1 cellular context compared by ENCODE assay signal in the genomic region with DNA sequence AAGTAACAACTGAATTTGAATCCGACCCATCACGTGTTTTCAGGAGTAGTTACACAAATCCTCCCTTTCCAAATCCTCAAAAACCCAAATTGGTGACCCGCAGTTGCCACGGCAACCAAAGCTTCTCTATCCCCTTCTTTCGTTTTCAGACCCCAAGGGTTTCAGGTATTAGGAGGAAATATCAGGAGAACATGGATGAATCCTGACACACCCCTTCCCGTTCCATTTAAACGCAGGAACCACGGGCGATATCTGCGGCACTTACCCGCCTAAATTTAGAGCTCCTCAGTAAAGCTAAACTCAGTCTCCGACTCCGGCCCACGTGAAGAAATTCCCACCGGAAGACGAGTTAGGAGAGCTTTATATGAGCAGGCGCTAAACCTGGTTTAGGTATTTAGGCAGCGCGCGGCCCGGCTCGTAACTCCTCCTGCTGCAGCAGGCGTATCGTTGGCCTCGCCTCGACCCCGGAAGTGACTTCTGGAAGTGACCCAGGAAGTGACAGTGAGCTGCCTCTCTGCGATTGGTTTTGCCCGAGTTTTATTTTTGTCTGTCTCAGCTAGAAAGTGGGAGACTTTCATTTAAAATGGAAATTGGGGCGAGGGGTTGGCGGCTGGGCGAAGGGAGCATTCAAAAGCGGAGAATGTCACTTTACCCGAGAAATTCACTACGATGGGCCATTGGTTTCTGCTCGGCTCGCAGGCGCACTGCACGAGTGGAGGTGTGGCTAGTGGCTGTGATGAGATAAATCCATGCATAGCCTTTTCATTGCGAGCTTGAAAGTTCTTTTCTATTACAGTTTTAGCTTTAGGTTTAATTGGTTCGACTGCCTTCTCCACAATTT.
A peak's percentile ranks its signal among the peaks of the same experiment; 100 is the strongest.
TF ChIP-seq lines count a peak whose summit lies in the region.

TAF1A (minus strand) TSS at position 472 of the 841 bp plus-strand sequence.

TF ChIP-seq in HEK293, 187 proteins besides CTCF, POLR2A, EP300 and RAD21 (continued from another document):
- TF ChIP-seq, protein P1, sequence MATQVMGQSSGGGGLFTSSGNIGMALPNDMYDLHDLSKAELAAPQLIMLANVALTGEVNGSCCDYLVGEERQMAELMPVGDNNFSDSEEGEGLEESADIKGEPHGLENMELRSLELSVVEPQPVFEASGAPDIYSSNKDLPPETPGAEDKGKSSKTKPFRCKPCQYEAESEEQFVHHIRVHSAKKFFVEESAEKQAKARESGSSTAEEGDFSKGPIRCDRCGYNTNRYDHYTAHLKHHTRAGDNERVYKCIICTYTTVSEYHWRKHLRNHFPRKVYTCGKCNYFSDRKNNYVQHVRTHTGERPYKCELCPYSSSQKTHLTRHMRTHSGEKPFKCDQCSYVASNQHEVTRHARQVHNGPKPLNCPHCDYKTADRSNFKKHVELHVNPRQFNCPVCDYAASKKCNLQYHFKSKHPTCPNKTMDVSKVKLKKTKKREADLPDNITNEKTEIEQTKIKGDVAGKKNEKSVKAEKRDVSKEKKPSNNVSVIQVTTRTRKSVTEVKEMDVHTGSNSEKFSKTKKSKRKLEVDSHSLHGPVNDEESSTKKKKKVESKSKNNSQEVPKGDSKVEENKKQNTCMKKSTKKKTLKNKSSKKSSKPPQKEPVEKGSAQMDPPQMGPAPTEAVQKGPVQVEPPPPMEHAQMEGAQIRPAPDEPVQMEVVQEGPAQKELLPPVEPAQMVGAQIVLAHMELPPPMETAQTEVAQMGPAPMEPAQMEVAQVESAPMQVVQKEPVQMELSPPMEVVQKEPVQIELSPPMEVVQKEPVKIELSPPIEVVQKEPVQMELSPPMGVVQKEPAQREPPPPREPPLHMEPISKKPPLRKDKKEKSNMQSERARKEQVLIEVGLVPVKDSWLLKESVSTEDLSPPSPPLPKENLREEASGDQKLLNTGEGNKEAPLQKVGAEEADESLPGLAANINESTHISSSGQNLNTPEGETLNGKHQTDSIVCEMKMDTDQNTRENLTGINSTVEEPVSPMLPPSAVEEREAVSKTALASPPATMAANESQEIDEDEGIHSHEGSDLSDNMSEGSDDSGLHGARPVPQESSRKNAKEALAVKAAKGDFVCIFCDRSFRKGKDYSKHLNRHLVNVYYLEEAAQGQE (tag by site-specific recombination; IDR thresholded peaks at IDR 0.05): no peak
- TF ChIP-seq ZNF561 (tag by site-specific recombination; IDR thresholded peaks at IDR 0.05; ENCODE audit: borderline replicate concordance): peak; percentile 45; the same call in 1 of the 2 replicates
TF ChIP-seq in HEK293: peak in this region for 35.
